Comparison of ENCODE assay signal across 8 cellular contexts in the genomic region with DNA sequence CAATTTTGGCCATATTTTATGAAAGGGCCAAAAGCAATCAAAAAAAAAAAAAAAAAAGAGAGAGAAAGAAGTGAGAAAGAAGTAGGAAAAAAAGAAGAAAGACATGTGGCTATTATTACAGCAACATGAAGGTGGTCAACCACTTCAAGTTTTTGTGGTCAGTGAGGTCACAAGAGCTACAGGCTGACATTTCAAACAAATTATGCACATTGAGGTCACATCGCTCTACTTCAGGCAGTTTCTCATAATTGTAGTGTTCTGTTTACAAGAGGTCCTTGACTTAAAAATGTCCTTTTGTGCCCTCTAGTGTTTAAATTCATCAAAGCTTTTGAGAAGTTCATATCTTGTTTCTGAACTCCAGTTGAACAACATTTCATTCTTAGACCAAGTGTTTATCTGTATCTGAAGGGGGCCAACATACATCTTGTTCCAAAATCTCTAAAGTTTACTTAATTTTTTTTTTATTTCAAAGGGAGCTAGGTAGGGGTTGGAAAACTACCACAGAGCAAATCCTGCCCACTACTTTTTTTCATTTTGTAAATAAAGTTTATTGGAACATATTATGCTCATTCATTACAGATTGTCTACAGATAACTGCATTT.
DNase-seq lines count a peak whose midpoint lies in the region; ATAC-seq, FAIRE-seq and TF ChIP-seq lines count a peak whose summit lies in the region.

No MANE protein-coding gene starts in this region.

- intact Hi-C loops in heart right ventricle (cut with DNase I), result loop anchor here in 7 of 10 donors (1.0 to 10.0 kb wide), 5 partner anchors 192 to 486 kb away; no protein-coding TSS in a partner anchor

- TF ChIP-seq CTCF in heart right ventricle (IDR thresholded peaks at IDR 0.05), result peak; percentile 11 to 74 (median 63)

- 12 to 27% methylated on average over 1 of the region's 1 CpG for WGBS in heart right ventricle, 2 donors

- peaks cover 9% of the 10 kb centered on the region for H3K27me3 Mint-ChIP-seq in activated CD4-positive, alpha-beta memory T cell treated with anti-CD3 and anti-CD28 coated beads, Interleukin-2, amount 10 ng/mL, durations not matched to agents 7 days and 5 days

- DNase-seq in DMS79 (lab: John Stamatoyannopoulos, UW) (peak; percentile 16), GM19239 (ENCODE audit: insufficient read length, low spot score) (no peak), NCI-H226 (peak; percentile 25), heart right ventricle (no peak), skeletal muscle cell (ENCODE audit: low read depth) (peak; percentile 52), OCI-M2 (lab: John Stamatoyannopoulos, UW; ENCODE audit: unreplicated experiment) (no peak)
- peak; percentile 22 for DNase-seq in activated CD4-positive, alpha-beta memory T cell treated with anti-CD3 and anti-CD28 coated beads, Interleukin-2, amount 10 ng/mL, durations not matched to agents 7 days and 5 days

- peak; percentile 71 for FAIRE-seq in GM19239 (lab: Jason Lieb, UNC)

- peaks cover 3% of the 10 kb centered on the region for H3K4me1 Mint-ChIP-seq in activated CD4-positive, alpha-beta memory T cell treated with anti-CD3 and anti-CD28 coated beads, Interleukin-2, amount 10 ng/mL, durations not matched to agents 7 days and 5 days

- no peaks in the 10 kb centered on the region for H3K36me3 Mint-ChIP-seq in activated CD4-positive, alpha-beta memory T cell treated with anti-CD3 and anti-CD28 coated beads, Interleukin-2, amount 10 ng/mL, durations not matched to agents 7 days and 5 days (ENCODE audit: low read depth)

- peak; percentile 95 for ATAC-seq in HG03135 (IDR thresholded peaks at IDR 0.05; ENCODE audit: unreplicated experiment)
- peak in 6 of 8 donors; percentile 38 to 77 (median 67) for ATAC-seq in heart right ventricle

- H3K4me3 Mint-ChIP-seq in activated CD4-positive, alpha-beta memory T cell treated with anti-CD3 and anti-CD28 coated beads, Interleukin-2, amount 10 ng/mL, durations not matched to agents 7 days and 5 days, result no peak overlapping the region

- CTCF ChIA-PET in activated CD4-positive, alpha-beta memory T cell treated with anti-CD3 and anti-CD28 coated beads, Interleukin-2, amount 10 ng/mL, durations not matched to agents 7 days and 5 days (lab: Charles Lee), result interaction anchor here (0.6 to 2.9 kb wide), 21 partner anchors 9 to 509 kb away, joined by 3 to 53 read pairs (median 4); no protein-coding TSS in a partner anchor

- POLR2A ChIA-PET in activated CD4-positive, alpha-beta memory T cell treated with anti-CD3 and anti-CD28 coated beads, Interleukin-2, amount 10 ng/mL, durations not matched to agents 7 days and 5 days (lab: Charles Lee), result interaction anchor here (1.3 kb wide), 1 partner anchor 192 kb away, joined by 3 read pairs; no protein-coding TSS in a partner anchor

- H3K36me3 ChIP-seq in heart right ventricle, result no peaks in the 10 kb centered on the region

- H3K27ac ChIP-seq in heart right ventricle, result no peak overlapping the region

- H3K27me3 ChIP-seq in heart right ventricle, result no peaks in the 10 kb centered on the region

- no peaks in the 10 kb centered on the region for H3K9me3 Mint-ChIP-seq in activated CD4-positive, alpha-beta memory T cell treated with anti-CD3 and anti-CD28 coated beads, Interleukin-2, amount 10 ng/mL, durations not matched to agents 7 days and 5 days

- H3K27ac Mint-ChIP-seq in activated CD4-positive, alpha-beta memory T cell treated with anti-CD3 and anti-CD28 coated beads, Interleukin-2, amount 10 ng/mL, durations not matched to agents 7 days and 5 days, result no peak overlapping the region

- H3K9me3 ChIP-seq in heart right ventricle, result peaks cover 0 to 23% (median 0%) of the 10 kb centered on the region in 11 donors

- H3K4me1 ChIP-seq in heart right ventricle, result no peaks in the 10 kb centered on the region

- H3K4me3 ChIP-seq in heart right ventricle (no peak overlapping the region), skeletal muscle cell (ENCODE audit: low read depth, low read length) (no peak overlapping the region)

Comparison
In these comparisons a context has a peak if more than half of its experiments do, and no peak if none do; other contexts are left out.
1. DNase-seq: peak in DMS79 (single experiment), NCI-H226 (single experiment), activated CD4-positive, alpha-beta memory T cell treated with anti-CD3 and anti-CD28 coated beads, Interleukin-2, amount 10 ng/mL, durations not matched to agents 7 days and 5 days (single experiment) and skeletal muscle cell (single experiment); none in GM19239 (single experiment), heart right ventricle (0 of 2) and OCI-M2 (single experiment).